In genomic region chr5:57696906-57697590, GRCh38 we compare ENCODE assay signal across 2 cellular contexts.
TF ChIP-seq lines count a peak whose summit lies in the region.

No MANE protein-coding gene starts in this region.

TF ChIP-seq in liver, 16 proteins besides CTCF, POLR2A, EP300 and RAD21 (continued from another document):
- TF ChIP-seq ZBTB33 (IDR thresholded peaks at IDR 0.05): no peak
- no peak for TF ChIP-seq FOXA1 (IDR thresholded peaks at IDR 0.05)
- TF ChIP-seq FOXA2 (IDR thresholded peaks at IDR 0.05): no peak
- TF ChIP-seq, protein P1, sequence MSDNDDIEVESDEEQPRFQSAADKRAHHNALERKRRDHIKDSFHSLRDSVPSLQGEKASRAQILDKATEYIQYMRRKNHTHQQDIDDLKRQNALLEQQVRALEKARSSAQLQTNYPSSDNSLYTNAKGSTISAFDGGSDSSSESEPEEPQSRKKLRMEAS (IDR thresholded peaks at IDR 0.05): no peak
- TF ChIP-seq EGR1 (IDR thresholded peaks at IDR 0.05; ENCODE audit: low read depth in 2 of 2): no peak

TF ChIP-seq in HepG2, 621 proteins besides CTCF, POLR2A, EP300 and RAD21:
- TF ChIP-seq PRDM15 (CRISPR knock-in tag; IDR thresholded peaks at IDR 0.05): no peak
- TF ChIP-seq ZBTB7B (CRISPR knock-in tag; IDR thresholded peaks at IDR 0.05): no peak
